Comparison of ENCODE assay signal across 8 cellular contexts in genomic region chr16:56729351-56729735, GRCh38. TPM values are rescaled to one million over a fixed set of nuclear protein-coding genes. Genes with fewer than 3 reads are reported as not detected.
DNase-seq lines count a peak whose midpoint lies in the region; ATAC-seq and TF ChIP-seq lines count a peak whose summit lies in the region.
"Had no signal": no experiment of that assay in that cellular context is flagged by ENCODE, and none has a peak within 500 bp of the region (broad histone marks: within the 10 kb centered on the region; RNA-seq: fewer than 3 reads in every experiment).

No MANE protein-coding gene starts in this region.

- peaks cover 2% of the 10 kb centered on the region; the same call in 1 of the 2 replicates for H3K27me3 Mint-ChIP-seq in HFFc6 (ENCODE audit: insufficient read depth)

- H3K36me3 Mint-ChIP-seq in HFFc6 (ENCODE audit: low read depth) = no peaks in the 10 kb centered on the region

- peak overlapping the region; percentile 87 for H3K27ac ChIP-seq in WERI-Rb-1
- H3K27ac ChIP-seq in skin epidermis = peak overlapping the region in 20 of 21 experiments; percentile 56 to 89 (median 82)

- H3K9me3 ChIP-seq in WERI-Rb-1 (ENCODE audit: severe bottlenecking) = no peaks in the 10 kb centered on the region

- peak overlapping the region; percentile 89 for H3K27ac Mint-ChIP-seq in HFFc6

- intact Hi-C loops in left ventricle myocardium superior (cut with micrococcal nuclease) = no loop called here

- ATAC-seq in left ventricle myocardium superior (peak; percentile 25), GM18498 (IDR thresholded peaks at IDR 0.05; ENCODE audit: unreplicated experiment) (no peak)

- no peak overlapping the region; the same call in 1 of the 2 replicates for H3K4me3 Mint-ChIP-seq in HFFc6

- H3K9me3 Mint-ChIP-seq in HFFc6 = no peaks in the 10 kb centered on the region

- TF ChIP-seq CTCF in HFFc6 (IDR thresholded peaks at IDR 0.05) (no peak), WERI-Rb-1 (IDR thresholded peaks at IDR 0.05; ENCODE audit: low read depth, low read length) (no peak)

- peaks cover 14% of the 10 kb centered on the region for H3K4me1 Mint-ChIP-seq in HFFc6 (ENCODE audit: low read depth)

- no peak for DNase-seq in HFFc6
- DNase-seq in WERI-Rb-1 = no peak
- no peak for DNase-seq in left ventricle myocardium superior
- no peak for DNase-seq in SW 1271 (lab: John Stamatoyannopoulos, UW)
- DNase-seq in NCI-H345 (lab: John Stamatoyannopoulos, UW) = no peak

- H3K27me3 ChIP-seq in WERI-Rb-1 (ENCODE audit: insufficient read depth, low read depth, severe bottlenecking) = no peaks in the 10 kb centered on the region

- H3K4me3 ChIP-seq in WERI-Rb-1 (ENCODE audit: low read depth, low read length) (peak overlapping the region; percentile 84), skin epidermis (peak overlapping the region; percentile 62 to 98 (median 87))

- H3K36me3 ChIP-seq in WERI-Rb-1 = peaks cover 6% of the 10 kb centered on the region

RNA-seq across cellular contexts. Expression of gene NUP93, which starts 0.6 kb away (rescaled TPM):
- 10 to 100 TPM; 58.6 to 84.0 (median 78.8) TPM for total RNA-seq in HFFc6 (2021; fragmentation: NEBNext Ultra II Directional; extraction: Animal tissue kit (Norgen Biotek cat#: 25700))
- total RNA-seq in left ventricle myocardium superior = 26.2 TPM

RNA-seq across cellular contexts. Expression of gene MT1X, which starts 47.1 kb away (rescaled TPM):
- total RNA-seq in HFFc6 (2021; fragmentation: NEBNext Ultra II Directional; extraction: Animal tissue kit (Norgen Biotek cat#: 25700)) = 10 to 100 TPM; 28.0 to 38.7 (median 33.3) TPM
- 85.9 TPM for total RNA-seq in left ventricle myocardium superior

RNA-seq across cellular contexts. Expression of gene MT1H, which starts 59.7 kb away (rescaled TPM):
- not detected for total RNA-seq in HFFc6 (2021; fragmentation: NEBNext Ultra II Directional; extraction: Animal tissue kit (Norgen Biotek cat#: 25700))
- not detected for total RNA-seq in left ventricle myocardium superior
- total RNA-seq: lung microvascular endothelial cell had no signal
